In the genomic region with DNA sequence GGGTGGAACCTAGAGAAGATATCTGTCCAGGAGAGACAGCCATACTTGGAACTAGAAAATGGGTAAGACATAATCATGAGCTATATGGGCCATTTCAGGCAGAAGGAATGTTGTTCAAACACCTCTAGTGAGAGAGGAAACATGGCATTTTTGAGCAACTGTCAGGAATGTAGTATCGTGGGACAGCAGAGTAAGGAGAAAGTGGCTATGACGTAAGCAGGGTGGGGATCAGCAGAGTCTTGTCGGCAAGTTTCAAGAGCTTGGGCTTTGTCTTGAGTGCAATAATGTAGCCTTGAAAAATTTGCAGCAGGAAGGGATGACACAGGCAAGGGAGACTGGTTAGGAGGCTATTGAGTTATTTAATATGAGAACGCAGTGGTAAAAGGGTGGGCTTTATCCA, we compare ENCODE assay signal across 33 cellular contexts. TPM values are rescaled to one million over a fixed set of nuclear protein-coding genes. Genes with fewer than 3 reads are reported as not detected.
"Had no signal": no experiment of that assay in that cellular context is flagged by ENCODE, and none has a peak within 500 bp of the region (broad histone marks: within the 10 kb centered on the region; RNA-seq: fewer than 3 reads in every experiment).

No MANE protein-coding gene starts in this region.

- H3K4me3 Mint-ChIP-seq: memory B cell; mesothelial cell of epicardium; naive B cell; natural killer cell treated with Interleukin-12 subunit alpha and Interleukin-12 subunit beta and Interleukin-15 and Interleukin-18, amount 100 ng/mL, for 72 hours; neural crest cell; stimulated activated memory B cell treated with anti-CD40 and anti-IgM and Interleukin-4, amounts not matched to agents 10 μg/mL and 1 μg/mL and 100 μg/mL, for 72 hours had no signal

- H2AFZ ChIP-seq: parathyroid adenoma had no signal

- H3K4me1 ChIP-seq: heart right ventricle, parathyroid adenoma, spleen, testis, tibial artery, upper lobe of right lung, uterus had no signal

- H3K27me3 Mint-ChIP-seq: memory B cell; naive B cell; progenitor cell of endocrine pancreas; stimulated activated memory B cell treated with anti-CD40 and anti-IgM and Interleukin-4, amounts not matched to agents 10 μg/mL and 1 μg/mL and 100 μg/mL, for 72 hours had no signal

- H3K4me3 ChIP-seq: dorsolateral prefrontal cortex, heart right ventricle, lung, mucosa of descending colon, spleen, testis, tibial artery, upper lobe of right lung, uterus had no signal

- H3K36me3 ChIP-seq: heart right ventricle, neutrophil, spleen, tibial artery, upper lobe of right lung, uterus had no signal

- ATAC-seq: esophagus mucosa; heart right ventricle; left lobe of liver; mucosa of descending colon; natural killer cell treated with Interleukin-12 subunit alpha and Interleukin-12 subunit beta and Interleukin-15 and Interleukin-18, amount 100 ng/mL, for 72 hours; sciatic nerve; stimulated activated memory B cell treated with anti-CD40 and anti-IgM and Interleukin-4, amounts not matched to agents 10 μg/mL and 1 μg/mL and 100 μg/mL, for 72 hours; stimulated activated naive CD8-positive, alpha-beta T cell treated with anti-CD3 and anti-CD28 coated beads, Interleukin-15, Interleukin-2, amounts not matched to agents 100 U/mL and 50 U/mL, for 24 hours; upper lobe of right lung had no signal

- H3K9me3 ChIP-seq: heart right ventricle, mucosa of descending colon, neutrophil, spleen, testis, tibial artery, upper lobe of right lung, uterus had no signal

- H3K27ac Mint-ChIP-seq: memory B cell; mesothelial cell of epicardium; naive B cell; natural killer cell treated with Interleukin-12 subunit alpha and Interleukin-12 subunit beta and Interleukin-15 and Interleukin-18, amount 100 ng/mL, for 72 hours; progenitor cell of endocrine pancreas; stimulated activated memory B cell treated with anti-CD40 and anti-IgM and Interleukin-4, amounts not matched to agents 10 μg/mL and 1 μg/mL and 100 μg/mL, for 72 hours had no signal

- H3K36me3 Mint-ChIP-seq: memory B cell; mesothelial cell of epicardium; naive B cell; natural killer cell treated with Interleukin-12 subunit alpha and Interleukin-12 subunit beta and Interleukin-15 and Interleukin-18, amount 100 ng/mL, for 72 hours; stimulated activated memory B cell treated with anti-CD40 and anti-IgM and Interleukin-4, amounts not matched to agents 10 μg/mL and 1 μg/mL and 100 μg/mL, for 72 hours had no signal

- H3K9me3 Mint-ChIP-seq: memory B cell; mesothelial cell of epicardium; natural killer cell treated with Interleukin-12 subunit alpha and Interleukin-12 subunit beta and Interleukin-15 and Interleukin-18, amount 100 ng/mL, for 72 hours; neural crest cell; stimulated activated memory B cell treated with anti-CD40 and anti-IgM and Interleukin-4, amounts not matched to agents 10 μg/mL and 1 μg/mL and 100 μg/mL, for 72 hours had no signal

- H3K9ac ChIP-seq: parathyroid adenoma had no signal

- H3K4me1 Mint-ChIP-seq: memory B cell; naive B cell; neural crest cell; stimulated activated memory B cell treated with anti-CD40 and anti-IgM and Interleukin-4, amounts not matched to agents 10 μg/mL and 1 μg/mL and 100 μg/mL, for 72 hours had no signal

- H3K27ac ChIP-seq: dorsolateral prefrontal cortex, epithelial cell of prostate, heart right ventricle, neutrophil, parathyroid adenoma, spleen, testis, tibial artery, upper lobe of right lung, uterus had no signal

- H3K79me2 ChIP-seq: parathyroid adenoma had no signal

- H3K27me3 ChIP-seq: dorsolateral prefrontal cortex, heart right ventricle, neutrophil, spleen, testis, tibial artery, upper lobe of right lung, uterus had no signal

- DNase-seq: dorsolateral prefrontal cortex; effector CD4-positive, alpha-beta T cell; foreskin melanocyte; glutamatergic neuron; heart right ventricle; hippocampal formation; kidney; mucosa of descending colon; naive B cell; spleen; stimulated activated CD4-positive, alpha-beta T cell treated with anti-CD3 and anti-CD28 coated beads, Interleukin-4, amount 100 ng/mL, for 4 hours; stimulated activated naive CD8-positive, alpha-beta T cell treated with anti-CD3 and anti-CD28 coated beads, Interleukin-15, Interleukin-2, amounts not matched to agents 100 U/mL and 50 U/mL, for 24 hours; substantia nigra; testis; tibial artery; upper lobe of right lung; uterus had no signal

RNA-seq across cellular contexts. Expression of a gene that starts 20.4 kb away (rescaled TPM):
- total RNA-seq: cerebellum; heart right ventricle; left lobe of liver; liver; mucosa of descending colon; natural killer cell treated with Interleukin-12 subunit alpha and Interleukin-12 subunit beta and Interleukin-15 and Interleukin-18, amount 100 ng/mL, for 72 hours; neural crest cell; progenitor cell of endocrine pancreas; skeletal muscle tissue; spleen; uterus had no signal
- polyA plus RNA-seq: heart right ventricle, liver, spleen had no signal
